ENCODE assay signal across 8 cellular contexts in the genomic region with DNA sequence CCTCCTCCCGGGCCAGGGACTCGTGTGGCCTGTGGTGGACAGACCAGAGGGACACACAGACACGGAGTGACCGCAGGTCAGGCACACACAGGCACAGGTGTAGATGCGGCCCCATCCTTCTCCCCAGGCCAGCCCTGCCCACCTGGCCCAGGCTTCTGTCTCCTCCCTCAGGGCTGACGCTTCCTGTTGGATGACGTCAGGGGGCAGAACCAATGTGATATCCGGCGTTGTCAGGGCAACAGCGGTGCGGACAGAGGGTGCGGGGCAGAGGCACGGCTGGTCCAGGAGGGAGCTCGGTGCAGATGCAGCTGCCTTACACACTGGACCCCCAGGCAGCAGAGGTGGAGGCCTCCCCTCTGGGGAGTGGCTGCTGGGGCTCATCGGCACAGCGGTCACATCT.
DNase-seq lines count a peak whose midpoint lies in the region; ATAC-seq and TF ChIP-seq lines count a peak whose summit lies in the region.

No MANE protein-coding gene starts in this region.

- H3K27ac ChIP-seq in DOHH2 (ENCODE audit: low read depth, low read length): no peak overlapping the region

- no peaks in the 10 kb centered on the region for H3K9me3 ChIP-seq in DOHH2 (ENCODE audit: control insufficient read depth, insufficient read depth, low read length)

- H3K4me1 ChIP-seq in DOHH2 (ENCODE audit: control insufficient read depth, low read length): peaks cover 41% of the 10 kb centered on the region

- peaks cover 6% of the 10 kb centered on the region; the same call in 1 of the 2 replicates for H3F3A ChIP-seq in DOHH2 (ENCODE audit: control insufficient read depth, insufficient read depth)

- no peaks in the 10 kb centered on the region for H3K27me3 ChIP-seq in DOHH2 (ENCODE audit: control insufficient read depth, low read length)

- peaks cover 35% of the 10 kb centered on the region for H3K36me3 ChIP-seq in DOHH2 (ENCODE audit: control insufficient read depth, low read length)

- H3K79me2 ChIP-seq in DOHH2 (ENCODE audit: control insufficient read depth, low read length): peaks cover 53% of the 10 kb centered on the region

- no peak for TF ChIP-seq CTCF in DOHH2 (IDR thresholded peaks at IDR 0.05; ENCODE audit: low read depth, low read length, poor library complexity, severe bottlenecking)

- no peaks in the 10 kb centered on the region for H3K9me2 ChIP-seq in DOHH2 (replicated peaks; ENCODE audit: control insufficient read depth, low read length)

- no peak overlapping the region for H3K4me3 ChIP-seq in DOHH2 (ENCODE audit: low read length)

- H3K4me2 ChIP-seq in DOHH2 (ENCODE audit: low read length): peak overlapping the region; percentile 12; the same call in 1 of the 2 replicates

- DNase-seq in NCI-H2029 (lab: John Stamatoyannopoulos, UW): peak; percentile 69
- DNase-seq in activated CD4-positive, alpha-beta T cell treated with anti-CD3 and anti-CD28 coated beads, Interleukin-2, amount 50 U/mL, for 1 hour: peak; percentile 56
- DNase-seq in iris pigment epithelial cell (ENCODE audit: low read depth): peak; percentile 80
- DNase-seq in activated gamma-delta T cell (lab: John Stamatoyannopoulos, UW): no peak

- ATAC-seq in GM18519 (IDR thresholded peaks at IDR 0.05; ENCODE audit: low FRiP score, unreplicated experiment) (no peak), GM21515 (IDR thresholded peaks at IDR 0.05; ENCODE audit: unreplicated experiment) (no peak), HG02610 (IDR thresholded peaks at IDR 0.05; ENCODE audit: unreplicated experiment) (no peak)

- H4K20me1 ChIP-seq in DOHH2 (ENCODE audit: control insufficient read depth, insufficient read depth, low read depth, low read length): peaks cover 3% of the 10 kb centered on the region; the same call in 1 of the 2 replicates
